In genomic region chr1:7186382-7187120, GRCh38 we compare ENCODE assay signal across 23 cellular contexts.
DNase-seq lines count a peak whose midpoint lies in the region; ATAC-seq and TF ChIP-seq lines count a peak whose summit lies in the region.
"Had no signal": no experiment of that assay in that cellular context is flagged by ENCODE, and none has a peak within 500 bp of the region (broad histone marks: within the 10 kb centered on the region; RNA-seq: fewer than 3 reads in every experiment).

No MANE protein-coding gene starts in this region.

- no peak for ATAC-seq in PC-3
- no peak for ATAC-seq in naive thymus-derived CD8-positive, alpha-beta T cell
- ATAC-seq: gastroesophageal sphincter; naive thymus-derived CD4-positive, alpha-beta T cell had no signal

- no peak overlapping the region for H3K4me3 ChIP-seq in PC-3 (ENCODE audit: low read length)
- H3K4me3 ChIP-seq: BLaER1, esophagus muscularis mucosa, gastroesophageal sphincter, vagina had no signal

- no TSS peak for BruUV-seq in PC-3 (replicated peaks; lab: Mats Ljungman, UMichigan)

- H3K27me3 Mint-ChIP-seq in progenitor cell of endocrine pancreas = peaks cover 32% of the 10 kb centered on the region
- peaks cover 13 to 42% (median 15%) of the 10 kb centered on the region in 5 donors for H3K27me3 Mint-ChIP-seq in naive thymus-derived CD8-positive, alpha-beta T cell

- no peaks in the 10 kb centered on the region for H3K9me3 ChIP-seq in PC-3 (ENCODE audit: low read length)
- H3K9me3 ChIP-seq: BLaER1, gastroesophageal sphincter, vagina had no signal

- no peaks in the 10 kb centered on the region for H3K79me2 ChIP-seq in PC-3 (ENCODE audit: low read length)

- no peak overlapping the region for H3K27ac ChIP-seq in PC-3 (ENCODE audit: low read length)
- H3K27ac ChIP-seq: BLaER1, esophagus muscularis mucosa, gastroesophageal sphincter, HL-60, RWPE1, vagina had no signal

- H3K9ac ChIP-seq in PC-3 (ENCODE audit: low read length) = no peak overlapping the region
- H3K9ac ChIP-seq: BLaER1 had no signal

- H3K4me1 ChIP-seq in PC-3 (ENCODE audit: insufficient read depth, low read length) = no peaks in the 10 kb centered on the region
- H3K4me1 ChIP-seq: BLaER1, esophagus muscularis mucosa, gastroesophageal sphincter, vagina had no signal

- H3K9me3 Mint-ChIP-seq in progenitor cell of endocrine pancreas (ENCODE audit: low read depth) = no peaks in the 10 kb centered on the region
- peaks cover 0 to 9% (median 4%) of the 10 kb centered on the region in 9 donors for H3K9me3 Mint-ChIP-seq in naive thymus-derived CD8-positive, alpha-beta T cell

- no peak overlapping the region for H3K4me3 Mint-ChIP-seq in progenitor cell of endocrine pancreas (ENCODE audit: low read depth)
- H3K4me3 Mint-ChIP-seq in naive thymus-derived CD8-positive, alpha-beta T cell = no peak overlapping the region
- H3K4me3 Mint-ChIP-seq: central memory CD8-positive, alpha-beta T cell; naive thymus-derived CD4-positive, alpha-beta T cell had no signal

- no peak overlapping the region for H2AFZ ChIP-seq in PC-3 (ENCODE audit: low read length)

- no peaks in the 10 kb centered on the region for H3K4me1 Mint-ChIP-seq in progenitor cell of endocrine pancreas (ENCODE audit: low read depth)
- no peaks in the 10 kb centered on the region for H3K4me1 Mint-ChIP-seq in naive thymus-derived CD8-positive, alpha-beta T cell
- H3K4me1 Mint-ChIP-seq: central memory CD8-positive, alpha-beta T cell; naive thymus-derived CD4-positive, alpha-beta T cell had no signal

- no peaks in the 10 kb centered on the region for H3F3A ChIP-seq in PC-3 (ENCODE audit: low read length, unreplicated experiment)

- POLR2A ChIA-PET in PC-3 (lab: Charles Lee; ENCODE audit: unreplicated experiment) = no interaction called here
- POLR2A ChIA-PET in naive thymus-derived CD8-positive, alpha-beta T cell (lab: Charles Lee) = no interaction called here

- peak; percentile 35 to 67 for DNase-seq in NCI-H2081 (lab: John Stamatoyannopoulos, UW)
- no peak for DNase-seq in NCI-H2081 treated with DMSO at 0.1 percent for 48 hours (lab: John Stamatoyannopoulos, UW)
- peak; percentile 67 for DNase-seq in NCI-H1105 (lab: John Stamatoyannopoulos, UW)
- no peak for DNase-seq in PC-3
- no peak for DNase-seq in progenitor cell of endocrine pancreas (ENCODE audit: low spot score, unreplicated experiment)
- no peak for DNase-seq in NCI-H2227 (lab: John Stamatoyannopoulos, UW; ENCODE audit: unreplicated experiment)
- DNase-seq in SHP77 (lab: John Stamatoyannopoulos, UW) = no peak
- no peak for DNase-seq in naive thymus-derived CD8-positive, alpha-beta T cell
- DNase-seq: activated CD4-positive, CD25-positive, alpha-beta regulatory T cell treated with anti-CD3 and anti-CD28 coated beads, Interleukin-2, amount 50 U/mL, for 72 hours; activated naive CD4-positive, alpha-beta T cell treated with anti-CD3 and anti-CD28 coated beads, Interleukin-2, amount 50 U/mL, for 16 hours; anterior cingulate cortex; DMS153; effector CD8-positive, alpha-beta T cell; IMR-90; naive thymus-derived CD4-positive, alpha-beta T cell; NCI-H2029 treated with DMSO at 0.1 percent for 48 hours had no signal

- peaks cover 23% of the 10 kb centered on the region; the same call in 1 of the 2 replicates for H3K27me3 ChIP-seq in PC-3 (ENCODE audit: low read length)
- H3K27me3 ChIP-seq: BLaER1, vagina had no signal

- H3K36me3 ChIP-seq in PC-3 (ENCODE audit: low read depth, low read length) = no peaks in the 10 kb centered on the region
- H3K36me3 ChIP-seq: BLaER1, esophagus muscularis mucosa, gastroesophageal sphincter, vagina had no signal

- no peak overlapping the region for H3K4me2 ChIP-seq in PC-3 (ENCODE audit: low read length)
- H3K4me2 ChIP-seq: BLaER1 had no signal

- intact Hi-C loops in PC-3 (cut with micrococcal nuclease) = no loop called here

- TF ChIP-seq CTCF in PC-3 (conservative IDR thresholded peaks at IDR 0.05; ENCODE audit: low read depth, low read length) = peak; percentile 23; the same call in 1 of the 2 replicates
- TF ChIP-seq CTCF in progenitor cell of endocrine pancreas (IDR thresholded peaks at IDR 0.05; ENCODE audit: unreplicated experiment) = peak; percentile 13

- H4K20me1 ChIP-seq in PC-3 (ENCODE audit: low read length) = no peaks in the 10 kb centered on the region
- H4K20me1 ChIP-seq: BLaER1 had no signal

- H3K27ac Mint-ChIP-seq in progenitor cell of endocrine pancreas = no peak overlapping the region
- H3K27ac Mint-ChIP-seq in naive thymus-derived CD8-positive, alpha-beta T cell = peak overlapping the region in 1 of 10 donors; percentile 23
- H3K27ac Mint-ChIP-seq: naive thymus-derived CD4-positive, alpha-beta T cell had no signal

- CTCF ChIA-PET in PC-3 (lab: Charles Lee) = no interaction called here

- H3K9me2 ChIP-seq in PC-3 (replicated peaks; ENCODE audit: low read length) = no peaks in the 10 kb centered on the region

- H3K36me3 Mint-ChIP-seq in progenitor cell of endocrine pancreas (ENCODE audit: insufficient read depth) = no peaks in the 10 kb centered on the region
- H3K36me3 Mint-ChIP-seq in naive thymus-derived CD8-positive, alpha-beta T cell = no peaks in the 10 kb centered on the region
- H3K36me3 Mint-ChIP-seq: naive thymus-derived CD4-positive, alpha-beta T cell had no signal

Comparison
In these comparisons a context has a peak if more than half of its experiments do, and no peak if none do; other contexts are left out.
1. DNase-seq: peak in NCI-H2081 (2 of 2) and NCI-H1105 (single experiment); none in NCI-H2081 treated with DMSO at 0.1 percent for 48 hours (single experiment), PC-3 (single experiment), progenitor cell of endocrine pancreas (single experiment), NCI-H2227 (single experiment), SHP77 (0 of 2) and naive thymus-derived CD8-positive, alpha-beta T cell (0 of 10).